In the genomic region with DNA sequence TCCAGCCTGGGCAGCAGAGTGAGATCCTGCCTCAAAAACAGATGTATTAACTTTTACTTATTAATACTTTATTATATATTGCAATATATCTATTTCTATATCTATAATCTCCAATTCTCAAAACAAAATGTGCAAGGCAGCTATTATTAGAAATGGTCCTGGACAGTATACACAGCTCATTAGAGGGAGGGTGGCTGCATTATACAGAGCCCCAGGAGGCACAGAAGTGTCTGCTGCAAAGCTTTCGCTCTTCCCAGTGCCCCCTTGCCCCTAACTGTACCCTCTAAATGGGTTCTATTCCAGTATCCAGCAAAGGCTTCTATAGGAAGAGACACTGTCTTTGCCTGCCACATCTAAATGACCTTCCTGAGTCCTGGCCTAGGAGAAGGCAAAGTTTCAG, we compare ENCODE assay signal across 5 cellular contexts. TPM values are rescaled to one million over a fixed set of nuclear protein-coding genes. Genes with fewer than 3 reads are reported as not detected.
"Had no signal": no experiment of that assay in that cellular context is flagged by ENCODE, and none has a peak within 500 bp of the region (broad histone marks: within the 10 kb centered on the region; RNA-seq: fewer than 3 reads in every experiment).

No MANE protein-coding gene starts in this region.

- H3K4me3 ChIP-seq: K562 had no signal

- H3K27ac ChIP-seq: HL-60 had no signal

- DNase-seq: KBM-7, KG1 had no signal

- ATAC-seq: HepG2, K562 had no signal

RNA-seq across cellular contexts. Expression of gene ARL14, which starts 24.5 kb away (rescaled TPM):
- total RNA-seq: K562 had no signal
- polyA plus RNA-seq: HepG2, K562 had no signal
